ENCODE assay signal across 8 cellular contexts in genomic region chr15:68277131-68277604, GRCh38. TPM values are rescaled to one million over a fixed set of nuclear protein-coding genes. Genes with fewer than 3 reads are reported as not detected.
DNase-seq lines count a peak whose midpoint lies in the region; ATAC-seq, FAIRE-seq and TF ChIP-seq lines count a peak whose summit lies in the region.

No MANE protein-coding gene starts in this region.

- peaks cover 43% of the 10 kb centered on the region for H3K79me2 ChIP-seq in DOHH2 (ENCODE audit: control insufficient read depth, low read length)

- POLR2A ChIA-PET in HEK293 (lab: Yijun Ruan, JAX): interaction anchor here (0.6 to 1.5 kb wide), 18 partner anchors 8 to 1735 kb away, joined by 3 to 14 read pairs (median 4); partner anchors contain the start of genes CLN6 and PIAS1

- CTCF ChIA-PET in HEK293 (lab: Yijun Ruan, JAX): interaction anchor here (0.7 to 3.8 kb wide), 4 partner anchors 13 to 501 kb away, joined by 3 to 19 read pairs (median 6); no protein-coding TSS in a partner anchor

- H3K36me3 ChIP-seq in DOHH2 (ENCODE audit: control insufficient read depth, low read length) (peaks cover 25% of the 10 kb centered on the region), HEK293 (ENCODE audit: control insufficient read depth in 2 of 2, insufficient read depth in 1 of 2, low read length in 2 of 2) (peaks cover 0 to 9% of the 10 kb centered on the region in 2 experiments; a peak in 1 of 3 replicates), left lung (no peaks in the 10 kb centered on the region), suprapubic skin (no peaks in the 10 kb centered on the region)

- TF ChIP-seq POLR2A in suprapubic skin (IDR thresholded peaks at IDR 0.05): no peak
- no peak for TF ChIP-seq POLR2A in GM12891 (IDR thresholded peaks at IDR 0.05; ENCODE audit: low read depth, low read length)

- TF ChIP-seq EP300 in suprapubic skin (IDR thresholded peaks at IDR 0.05): no peak

- WGBS in suprapubic skin: 1% methylated on average over 24 of the region's 25 CpGs

- FAIRE-seq in GM12891 (lab: Jason Lieb, UNC): no peak

- no peak for TF ChIP-seq CTCF in DOHH2 (IDR thresholded peaks at IDR 0.05; ENCODE audit: low read depth, low read length, poor library complexity, severe bottlenecking)
- no peak for TF ChIP-seq CTCF in HEK293 (tag by site-specific recombination; IDR thresholded peaks at IDR 0.05)
- no peak for TF ChIP-seq CTCF in left lung (IDR thresholded peaks at IDR 0.05)
- no peak for TF ChIP-seq CTCF in suprapubic skin (IDR thresholded peaks at IDR 0.05)

- intact Hi-C loops in left lung (cut with DNase I): no loop called here

- H3F3A ChIP-seq in DOHH2 (ENCODE audit: control insufficient read depth, insufficient read depth): no peaks in the 10 kb centered on the region

- H3K9me2 ChIP-seq in DOHH2 (replicated peaks; ENCODE audit: control insufficient read depth, low read length): no peaks in the 10 kb centered on the region

- H3K4me1 ChIP-seq in DOHH2 (ENCODE audit: control insufficient read depth, low read length) (peaks cover 44% of the 10 kb centered on the region), HEK293 (ENCODE audit: control insufficient read depth, insufficient read depth, low read length) (peaks cover 14% of the 10 kb centered on the region), left lung (peaks cover 19 to 44% of the 10 kb centered on the region in 2 donors), suprapubic skin (peaks cover 74% of the 10 kb centered on the region)

- H3K27me3 ChIP-seq in DOHH2 (ENCODE audit: control insufficient read depth, low read length): no peaks in the 10 kb centered on the region
- no peaks in the 10 kb centered on the region for H3K27me3 ChIP-seq in left lung
- H3K27me3 ChIP-seq in suprapubic skin: no peaks in the 10 kb centered on the region

- H3K9me3 ChIP-seq in DOHH2 (ENCODE audit: control insufficient read depth, insufficient read depth, low read length) (no peaks in the 10 kb centered on the region), HEK293 (ENCODE audit: control insufficient read depth, insufficient read depth, low read depth, low read length) (no peaks in the 10 kb centered on the region), left lung (no peaks in the 10 kb centered on the region), suprapubic skin (no peaks in the 10 kb centered on the region)

- peaks cover 24% of the 10 kb centered on the region for H4K20me1 ChIP-seq in DOHH2 (ENCODE audit: control insufficient read depth, insufficient read depth, low read depth, low read length)

- H3K4me2 ChIP-seq in DOHH2 (ENCODE audit: low read length): peak overlapping the region; percentile 76

- DNase-seq in NCI-H774 (lab: John Stamatoyannopoulos, UW): peak; percentile 57
- peak; percentile 74 for DNase-seq in cerebellar cortex (ENCODE audit: low spot score)
- peak in 1 of 2 donors; percentile 42 for DNase-seq in left lung
- DNase-seq in suprapubic skin (ENCODE audit: low spot score in 2 of 2): no peak
- DNase-seq in NCI-H1436 treated with DMSO at 0.1 percent for 48 hours (lab: John Stamatoyannopoulos, UW): no peak
- no peak for DNase-seq in GM12891 (ENCODE audit: insufficient read length, low spot score)

- H3K4me3 ChIP-seq in DOHH2 (ENCODE audit: low read length) (peak overlapping the region; percentile 79), HEK293 (ENCODE audit: low read depth, low read length) (peak overlapping the region; percentile 95), left lung (peak overlapping the region; percentile 66 to 79), suprapubic skin (peak overlapping the region; percentile 80)

- ATAC-seq in left lung: peak; percentile 10

- peak overlapping the region; percentile 85 for H3K27ac ChIP-seq in DOHH2 (ENCODE audit: low read depth, low read length)
- peak overlapping the region; percentile 97 for H3K27ac ChIP-seq in HEK293 (ENCODE audit: extremely low read depth, low read depth, low read length)
- H3K27ac ChIP-seq in left lung: peak overlapping the region; percentile 95 to 97
- H3K27ac ChIP-seq in suprapubic skin: peak overlapping the region; percentile 98

TF ChIP-seq in HEK293, 187 proteins besides CTCF, POLR2A, EP300 and RAD21:
- 0 out of 2 replicates have a peak, but pooled peaks have one; percentile 7 for TF ChIP-seq ZNF133 (tag by site-specific recombination; IDR thresholded peaks at IDR 0.05)
- TF ChIP-seq ZNF544 (tag by site-specific recombination; IDR thresholded peaks at IDR 0.05): no peak
- peak; percentile 88 for TF ChIP-seq PRDM1 (tag by site-specific recombination; IDR thresholded peaks at IDR 0.05)
- peak; percentile 97; the same call in 1 of the 2 replicates for TF ChIP-seq ZNF777 (tag by site-specific recombination; IDR thresholded peaks at IDR 0.05; ENCODE audit: borderline replicate concordance)
TF ChIP-seq in HEK293: peak in this region for 3.

TF ChIP-seq in GM12891, 5 proteins besides CTCF, POLR2A, EP300 and RAD21:
- TF ChIP-seq SPI1 (IDR thresholded peaks at IDR 0.05; ENCODE audit: low read depth, low read length): no peak
- TF ChIP-seq PAX5 (IDR thresholded peaks at IDR 0.05; ENCODE audit: insufficient read depth, low read length, severe bottlenecking): no peak
TF ChIP-seq in GM12891: peak in this region for 0.

RNA-seq across cellular contexts. Expression of gene FEM1B, which starts 0.4 kb away (rescaled TPM):
- total RNA-seq in left lung (10 to 100 TPM; 44.1 to 44.4 TPM), suprapubic skin (10 to 100 TPM; 56.3 to 89.6 (median 63.8) TPM)
- 11.4 TPM for polyA plus RNA-seq in GM12891 (2012; ENCODE audit: low read depth, missing spikeins)

RNA-seq across cellular contexts. Expression of gene CLN6, which starts 47.6 kb away (rescaled TPM):
- total RNA-seq in left lung (10 to 100 TPM; 28.3 to 50.3 TPM), suprapubic skin (10 to 100 TPM; 20.3 to 38.1 (median 27.9) TPM)
- polyA plus RNA-seq in GM12891 (2012; ENCODE audit: low read depth, missing spikeins): 26.1 TPM

Comparison
In these comparisons a context has a peak if more than half of its experiments do, and no peak if none do; other contexts are left out.
1. DNase-seq: peak in NCI-H774 (single experiment) and cerebellar cortex (single experiment); none in suprapubic skin (0 of 2), NCI-H1436 treated with DMSO at 0.1 percent for 48 hours (single experiment) and GM12891 (single experiment).
2. Peak in every context shown above with its lines, with median percentiles within 50 percentile points of each other: H3K27ac ChIP-seq and H3K4me3 ChIP-seq.